Comparison of ENCODE assay signal across 8 cellular contexts in the genomic region with DNA sequence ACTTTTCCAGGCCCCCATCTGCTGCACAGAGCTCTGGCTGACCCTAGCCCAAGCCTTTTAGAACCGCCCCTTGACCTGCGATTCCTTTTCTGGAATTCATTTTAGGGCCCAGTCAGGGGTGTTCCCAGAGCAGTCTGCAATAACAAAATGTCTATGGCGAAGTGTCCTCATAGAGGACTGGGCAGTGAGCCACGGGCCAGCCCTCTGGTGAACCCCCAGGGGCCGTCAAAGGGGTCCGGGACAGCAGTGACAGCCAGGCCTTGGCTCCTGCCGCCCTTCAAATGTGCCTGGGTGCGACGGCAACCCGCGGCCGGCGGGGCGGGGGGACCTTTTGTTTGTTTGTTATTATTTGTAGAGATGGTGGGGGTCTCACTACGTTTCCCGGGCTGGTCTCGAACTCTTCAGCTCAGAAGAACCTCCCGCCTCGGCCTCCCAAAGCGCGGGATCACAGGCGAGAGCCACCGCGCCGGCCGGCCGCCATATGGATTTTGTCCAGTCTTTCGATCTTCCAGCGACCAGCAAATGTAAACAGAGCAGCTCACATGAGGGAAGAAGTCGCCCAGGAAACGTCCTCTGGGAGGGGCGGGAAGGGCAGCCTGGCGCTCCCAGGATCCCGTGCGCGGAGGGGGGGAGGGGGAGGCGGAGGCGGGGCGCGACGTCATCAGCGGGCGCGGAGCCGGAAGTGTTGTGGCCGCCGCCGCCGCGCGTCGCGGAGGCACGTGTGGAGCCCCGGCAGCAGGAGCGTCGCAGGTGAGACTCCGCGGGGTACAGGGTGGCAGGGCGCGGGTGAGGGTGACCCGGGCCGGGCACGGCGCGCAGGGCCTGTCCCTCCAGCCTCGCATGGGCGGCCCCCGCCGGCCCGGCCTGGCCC.
A peak's percentile ranks its signal among the peaks of the same experiment; 100 is the strongest.
DNase-seq lines count a peak whose midpoint lies in the region; ATAC-seq and TF ChIP-seq lines count a peak whose summit lies in the region.

A gene (plus strand): TSS at position 685 of the 871 bp plus-strand sequence. CDS start 783 bp downstream, outside the sequence.

- H3K4me1 Mint-ChIP-seq in nephron progenitor cell, result peaks cover 64% of the 10 kb centered on the region
- peaks cover 45% of the 10 kb centered on the region for H3K4me1 Mint-ChIP-seq in stimulated activated naive CD8-positive, alpha-beta T cell treated with anti-CD3 and anti-CD28 coated beads, Interleukin-15, Interleukin-2, amounts not matched to agents 100 ng/mL and 50 ng/mL, for 24 hours (ENCODE audit: low read depth)

- no peaks in the 10 kb centered on the region for H3K9me3 Mint-ChIP-seq in nephron progenitor cell
- no peaks in the 10 kb centered on the region for H3K9me3 Mint-ChIP-seq in stimulated activated naive CD8-positive, alpha-beta T cell treated with anti-CD3 and anti-CD28 coated beads, Interleukin-15, Interleukin-2, amounts not matched to agents 100 ng/mL and 50 ng/mL, for 24 hours

- ATAC-seq in GM19463 (IDR thresholded peaks at IDR 0.05; ENCODE audit: unreplicated experiment), result peak; percentile 33

- H3K4me3 Mint-ChIP-seq in nephron progenitor cell, result peak within 1 kb of the TSS; percentile 95
- H3K4me3 Mint-ChIP-seq in stimulated activated naive CD8-positive, alpha-beta T cell treated with anti-CD3 and anti-CD28 coated beads, Interleukin-15, Interleukin-2, amounts not matched to agents 100 ng/mL and 50 ng/mL, for 24 hours, result peak within 1 kb of the TSS; percentile 95

- POLR2A ChIA-PET in RWPE1 (lab: Yijun Ruan, JAX; ENCODE audit: low non-redundant PET), result interaction anchor here (0.6 to 1.2 kb wide), 2 partner anchors 12 to 19 kb away, joined by 4 to 7 read pairs; no protein-coding TSS in a partner anchor

- no peak for TF ChIP-seq CTCF in RWPE1 (conservative IDR thresholded peaks at IDR 0.05; ENCODE audit: low read depth)
- TF ChIP-seq CTCF in fibroblast of pulmonary artery (IDR thresholded peaks at IDR 0.05; ENCODE audit: low read length, missing control alignments), result no peak
- no peak for TF ChIP-seq CTCF in nephron progenitor cell (IDR thresholded peaks at IDR 0.05)

- DNase-seq in Ammon's horn (ENCODE audit: low spot score) (peak; percentile 91), Kasumi-1 (lab: John Stamatoyannopoulos, UW) (peak; percentile 72 to 79), RWPE1 (ENCODE audit: low spot score) (peak; percentile 96), fibroblast of pulmonary artery (ENCODE audit: low read depth) (peak; percentile 91), nephron progenitor cell (peak; percentile 80)
- peak; percentile 92 for DNase-seq in activated effector memory CD4-positive, alpha-beta T cell treated with anti-CD3 and anti-CD28 coated beads, Interleukin-2, amount 50 U/mL, for 16 hours

- H3K27me3 Mint-ChIP-seq in nephron progenitor cell (ENCODE audit: low read depth, poor library complexity), result peaks cover 8% of the 10 kb centered on the region
- peaks cover 3% of the 10 kb centered on the region for H3K27me3 Mint-ChIP-seq in stimulated activated naive CD8-positive, alpha-beta T cell treated with anti-CD3 and anti-CD28 coated beads, Interleukin-15, Interleukin-2, amounts not matched to agents 100 ng/mL and 50 ng/mL, for 24 hours

- CTCF ChIA-PET in RWPE1 (lab: Yijun Ruan, JAX), result interaction anchor here (0.6 to 3.1 kb wide), 4 partner anchors 10 to 1205 kb away, joined by 3 to 17 read pairs (median 5); no protein-coding TSS in a partner anchor

- no peaks in the 10 kb centered on the region for H3K36me3 Mint-ChIP-seq in nephron progenitor cell (ENCODE audit: low read depth)
- peaks cover 9% of the 10 kb centered on the region for H3K36me3 Mint-ChIP-seq in stimulated activated naive CD8-positive, alpha-beta T cell treated with anti-CD3 and anti-CD28 coated beads, Interleukin-15, Interleukin-2, amounts not matched to agents 100 ng/mL and 50 ng/mL, for 24 hours (ENCODE audit: low read depth)

- H3K27ac ChIP-seq in RWPE1, result peak within 1 kb of the TSS; percentile 100

- peak within 1 kb of the TSS; percentile 99 for H3K27ac Mint-ChIP-seq in nephron progenitor cell
- H3K27ac Mint-ChIP-seq in stimulated activated naive CD8-positive, alpha-beta T cell treated with anti-CD3 and anti-CD28 coated beads, Interleukin-15, Interleukin-2, amounts not matched to agents 100 ng/mL and 50 ng/mL, for 24 hours, result peak within 1 kb of the TSS; percentile 96

- H3K4me3 ChIP-seq in fibroblast of pulmonary artery (replicated peaks; ENCODE audit: low read depth, low read length), result peak within 1 kb of the TSS; percentile 90

Comparison
In these comparisons a context has a peak if more than half of its experiments do, and no peak if none do; other contexts are left out.
1. Peak in every context shown above with its lines: DNase-seq, ATAC-seq, H3K4me3 ChIP-seq and H3K27ac ChIP-seq.